ENCODE assay signal across 8 cellular contexts in the genomic region with DNA sequence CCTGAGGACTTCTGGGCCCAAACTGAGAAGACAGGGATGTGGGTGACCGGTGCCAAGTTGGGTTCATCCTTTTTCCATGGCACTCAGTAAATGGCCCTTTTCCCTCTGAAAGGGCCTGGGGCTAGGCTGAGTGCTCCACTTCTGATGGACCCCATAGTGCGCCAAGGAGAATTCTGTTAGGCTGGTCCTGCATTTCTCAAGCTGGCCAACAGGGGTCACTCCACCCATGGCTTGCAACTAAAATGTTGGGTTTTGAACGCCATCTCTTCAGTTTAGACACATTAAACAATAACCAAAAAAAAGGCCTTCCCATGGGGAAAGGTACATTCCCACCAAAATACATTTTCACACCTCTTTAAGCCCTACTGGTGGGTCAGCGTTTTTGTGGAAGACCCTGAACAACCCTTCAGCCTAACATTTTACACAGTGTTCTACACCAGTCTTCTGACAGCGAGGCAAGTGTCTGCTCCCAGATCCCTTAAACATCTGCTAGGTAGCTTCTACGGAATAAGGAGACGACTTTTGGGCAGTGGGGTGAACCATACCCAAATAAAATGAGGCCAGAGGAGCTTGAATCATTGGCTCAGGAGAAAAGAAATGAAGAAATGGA. TPM values are rescaled to one million over a fixed set of nuclear protein-coding genes. Genes with fewer than 3 reads are reported as not detected.
A peak's percentile ranks its signal among the peaks of the same experiment; 100 is the strongest.
DNase-seq lines count a peak whose midpoint lies in the region; ATAC-seq, FAIRE-seq and TF ChIP-seq lines count a peak whose summit lies in the region.

No MANE protein-coding gene starts in this region.

- no peaks in the 10 kb centered on the region for H3K79me2 ChIP-seq in hepatocyte

- no peaks in the 10 kb centered on the region for H3K9me2 ChIP-seq in hepatocyte (replicated peaks; ENCODE audit: insufficient read depth)

- H3K36me3 ChIP-seq in GM06990 (ENCODE audit: control insufficient read depth, insufficient read depth, low read length), result no peaks in the 10 kb centered on the region
- H3K36me3 ChIP-seq in WERI-Rb-1, result peaks cover 32% of the 10 kb centered on the region
- H3K36me3 ChIP-seq in hepatocyte (replicated peaks; ENCODE audit: insufficient read depth, low read depth), result no peaks in the 10 kb centered on the region

- H3K4me1 ChIP-seq in A549, result peaks cover 11% of the 10 kb centered on the region
- H3K4me1 ChIP-seq in hepatocyte (ENCODE audit: insufficient read depth), result peaks cover 20% of the 10 kb centered on the region

- DNase-seq in A549 (ENCODE audit: low read depth in 1 of 2, low spot score in 1 of 2) (peak in 1 of 2 experiments; percentile 23), GM06990 (ENCODE audit: extremely low read depth, insufficient read length) (no peak), WERI-Rb-1 (no peak), hepatocyte (ENCODE audit: low spot score) (no peak), globus pallidus (ENCODE audit: low spot score) (no peak), ureter (ENCODE audit: low spot score) (no peak), A172 (ENCODE audit: low spot score) (no peak)

- H3K27ac ChIP-seq in A549 (no peak overlapping the region), WERI-Rb-1 (no peak overlapping the region), hepatocyte (no peak overlapping the region)

- no peak; a peak in 1 of 6 replicates for ATAC-seq in A549
- ATAC-seq in GM18867 (IDR thresholded peaks at IDR 0.05; ENCODE audit: unreplicated experiment), result no peak

- FAIRE-seq in A549 (lab: Jason Lieb, UNC), result no peak

- H3K4me3 ChIP-seq in A549, result no peak overlapping the region
- no peak overlapping the region for H3K4me3 ChIP-seq in GM06990 (replicated peaks; ENCODE audit: low read depth, low read length)
- no peak overlapping the region for H3K4me3 ChIP-seq in WERI-Rb-1 (ENCODE audit: low read depth, low read length)
- no peak overlapping the region for H3K4me3 ChIP-seq in hepatocyte

- TF ChIP-seq CTCF in A549 (IDR thresholded peaks at IDR 0.05), result peak; percentile 51
- peak; percentile 65 for TF ChIP-seq CTCF in GM06990 (IDR thresholded peaks at IDR 0.05; ENCODE audit: insufficient read depth, low read length, poor library complexity, severe bottlenecking)
- peak; percentile 72 for TF ChIP-seq CTCF in WERI-Rb-1 (IDR thresholded peaks at IDR 0.05; ENCODE audit: low read depth, low read length)
- TF ChIP-seq CTCF in hepatocyte (IDR thresholded peaks at IDR 0.05; ENCODE audit: poor library complexity), result peak; percentile 39

- TF ChIP-seq RAD21 in A549 (conservative IDR thresholded peaks at IDR 0.05 in 1 of 2, IDR thresholded peaks at IDR 0.05 in 1 of 2), result peak in 1 of 2 experiments; percentile 38; a peak in 2 of 5 replicates

- 70% methylated on average over 7 of the region's 7 CpGs for WGBS in A549 (ENCODE audit: missing lambda C conversion rate)
- WGBS in hepatocyte (ENCODE audit: low lambda C conversion rate, missing lambda C conversion rate), result 81% methylated on average over 7 of the region's 7 CpGs

- no peak for TF ChIP-seq EP300 in A549 (IDR thresholded peaks at IDR 0.05)

- no peak for TF ChIP-seq POLR2A in A549 (IDR thresholded peaks at IDR 0.05; ENCODE audit: low read length)

- POLR2A ChIA-PET in A549 (lab: Yijun Ruan, JAX), result no interaction called here

- H4K20me1 ChIP-seq in hepatocyte (ENCODE audit: insufficient read depth, poor library complexity, severe bottlenecking), result no peaks in the 10 kb centered on the region

- H3K4me2 ChIP-seq in A549 (no peak overlapping the region), hepatocyte (no peak overlapping the region)

- H3K27me3 ChIP-seq in GM06990 (replicated peaks; ENCODE audit: control insufficient read depth, insufficient read depth, low read length) (peaks cover 11% of the 10 kb centered on the region), WERI-Rb-1 (ENCODE audit: insufficient read depth, low read depth, severe bottlenecking) (no peaks in the 10 kb centered on the region), hepatocyte (no peaks in the 10 kb centered on the region)

- H3K9me3 ChIP-seq in A549 (no peaks in the 10 kb centered on the region), WERI-Rb-1 (ENCODE audit: severe bottlenecking) (no peaks in the 10 kb centered on the region), hepatocyte (ENCODE audit: low read depth) (no peaks in the 10 kb centered on the region)

- CTCF ChIA-PET in A549 (lab: Yijun Ruan, JAX), result interaction anchor here (1.0 to 4.5 kb wide), 8 partner anchors 9 to 56 kb away, joined by 3 to 31 read pairs (median 8); no protein-coding TSS in a partner anchor

- no peak overlapping the region for H2AFZ ChIP-seq in hepatocyte

TF ChIP-seq in A549, 52 proteins besides CTCF, POLR2A, EP300 and RAD21 (continues in another document):
- TF ChIP-seq PHF8 (IDR thresholded peaks at IDR 0.05; ENCODE audit: borderline replicate concordance, low read depth), result no peak
- no peak for TF ChIP-seq HOXB13 (CRISPR knock-in tag; IDR thresholded peaks at IDR 0.05; ENCODE audit: low read depth)
- TF ChIP-seq, protein P1, sequence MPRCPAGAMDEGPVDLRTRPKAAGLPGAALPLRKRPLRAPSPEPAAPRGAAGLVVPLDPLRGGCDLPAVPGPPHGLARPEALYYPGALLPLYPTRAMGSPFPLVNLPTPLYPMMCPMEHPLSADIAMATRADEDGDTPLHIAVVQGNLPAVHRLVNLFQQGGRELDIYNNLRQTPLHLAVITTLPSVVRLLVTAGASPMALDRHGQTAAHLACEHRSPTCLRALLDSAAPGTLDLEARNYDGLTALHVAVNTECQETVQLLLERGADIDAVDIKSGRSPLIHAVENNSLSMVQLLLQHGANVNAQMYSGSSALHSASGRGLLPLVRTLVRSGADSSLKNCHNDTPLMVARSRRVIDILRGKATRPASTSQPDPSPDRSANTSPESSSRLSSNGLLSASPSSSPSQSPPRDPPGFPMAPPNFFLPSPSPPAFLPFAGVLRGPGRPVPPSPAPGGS (IDR thresholded peaks at IDR 0.05), result no peak
- no peak for TF ChIP-seq EHF (CRISPR knock-in tag; IDR thresholded peaks at IDR 0.05)
- no peak for TF ChIP-seq JUNB (IDR thresholded peaks at IDR 0.05)
- TF ChIP-seq ZSCAN20 (CRISPR knock-in tag; IDR thresholded peaks at IDR 0.05), result no peak
- TF ChIP-seq NR3C1 (IDR thresholded peaks at IDR 0.05), result no peak
- TF ChIP-seq, protein P2, sequence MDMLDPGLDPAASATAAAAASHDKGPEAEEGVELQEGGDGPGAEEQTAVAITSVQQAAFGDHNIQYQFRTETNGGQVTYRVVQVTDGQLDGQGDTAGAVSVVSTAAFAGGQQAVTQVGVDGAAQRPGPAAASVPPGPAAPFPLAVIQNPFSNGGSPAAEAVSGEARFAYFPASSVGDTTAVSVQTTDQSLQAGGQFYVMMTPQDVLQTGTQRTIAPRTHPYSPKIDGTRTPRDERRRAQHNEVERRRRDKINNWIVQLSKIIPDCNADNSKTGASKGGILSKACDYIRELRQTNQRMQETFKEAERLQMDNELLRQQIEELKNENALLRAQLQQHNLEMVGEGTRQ (IDR thresholded peaks at IDR 0.05), result no peak
- TF ChIP-seq, protein P3, sequence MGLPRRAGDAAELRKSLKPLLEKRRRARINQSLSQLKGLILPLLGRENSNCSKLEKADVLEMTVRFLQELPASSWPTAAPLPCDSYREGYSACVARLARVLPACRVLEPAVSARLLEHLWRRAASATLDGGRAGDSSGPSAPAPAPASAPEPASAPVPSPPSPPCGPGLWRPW (IDR thresholded peaks at IDR 0.05), result no peak
- TF ChIP-seq POLR2AphosphoS2 (conservative IDR thresholded peaks at IDR 0.05; ENCODE audit: low read length), result no peak

RNA-seq across cellular contexts. Expression of a gene that starts 27.3 kb away (rescaled TPM):
- polyA plus RNA-seq in A549 (2011; rRNA removed) (not detected in 2 replicates), A549 (2017; fragmentation: RNase III; extraction: RNeasy Plus Mini Kit Qiagen cat#74134 plus additional on column Dnase treatment) (0.04 to 0.09 TPM in 2 of 3 replicates, not detected in the other), hepatocyte (7.0 and 7.5 TPM in 2 replicates)
- 0.04 and 0.11 TPM in 2 replicates for polyA plus RNA-seq in A549 (2012; cell fraction: cytosol; rRNA removed)
- 0.06 and 0.11 TPM in 2 replicates for polyA plus RNA-seq in A549 (2012; cell fraction: nucleus; rRNA removed)
- polyA minus RNA-seq in A549 (2011; rRNA and poly(A)+ RNA removed), result not detected in 2 replicates
- total RNA-seq in hepatocyte (2.1 and 4.7 TPM in 2 replicates), ureter (9.4 TPM)
- total RNA-seq in A172 (2014; rRNA removed; shearing (Covaris generic)), result 0.69 TPM in 1 of 2 replicates, not detected in the other

RNA-seq across cellular contexts. Expression of a gene that starts 39.5 kb away (rescaled TPM):
- polyA plus RNA-seq in A549 (2011; rRNA removed), result 0.28 and 0.32 TPM in 2 replicates
- 1.4 TPM in 2 replicates for polyA plus RNA-seq in A549 (2012; cell fraction: cytosol; rRNA removed)
- 1.3 and 1.4 TPM in 2 replicates for polyA plus RNA-seq in A549 (2012; cell fraction: nucleus; rRNA removed)
- polyA plus RNA-seq in A549 (2017; fragmentation: RNase III; extraction: RNeasy Plus Mini Kit Qiagen cat#74134 plus additional on column Dnase treatment), result 1.3 to 1.9 TPM (median 1.7 TPM) in 3 replicates
- polyA minus RNA-seq in A549 (2011; rRNA and poly(A)+ RNA removed), result 0.39 TPM in 1 of 2 replicates, not detected in the other
- 1.5 and 1.6 TPM in 2 replicates for total RNA-seq in hepatocyte
- polyA plus RNA-seq in hepatocyte, result 5.3 and 9.4 TPM in 2 replicates
- 0.36 TPM for total RNA-seq in ureter
- 0.43 and 1.1 TPM in 2 replicates for total RNA-seq in A172 (2014; rRNA removed; shearing (Covaris generic))

RNA-seq across cellular contexts. Expression of a gene that starts 49.7 kb away (rescaled TPM):
- 40.8 and 46.5 TPM in 2 replicates for polyA plus RNA-seq in A549 (2011; rRNA removed)
- 70.5 and 84.6 TPM in 2 replicates for polyA plus RNA-seq in A549 (2012; cell fraction: cytosol; rRNA removed)
- polyA plus RNA-seq in A549 (2012; cell fraction: nucleus; rRNA removed), result 66.5 and 75.1 TPM in 2 replicates
- 36.7 to 41.7 TPM (median 39.8 TPM) in 3 replicates for polyA plus RNA-seq in A549 (2017; fragmentation: RNase III; extraction: RNeasy Plus Mini Kit Qiagen cat#74134 plus additional on column Dnase treatment)
- polyA minus RNA-seq in A549 (2011; rRNA and poly(A)+ RNA removed), result 21.7 and 30.8 TPM in 2 replicates
- total RNA-seq in hepatocyte, result 30.0 and 31.5 TPM in 2 replicates
- 31.8 and 35.7 TPM in 2 replicates for polyA plus RNA-seq in hepatocyte
- 26.0 TPM for total RNA-seq in ureter
- 20.1 and 26.2 TPM in 2 replicates for total RNA-seq in A172 (2014; rRNA removed; shearing (Covaris generic))

RNA-seq across cellular contexts. Expression of a gene that starts 58.1 kb away (rescaled TPM):
- 64.8 and 74.3 TPM in 2 replicates for polyA plus RNA-seq in A549 (2011; rRNA removed)
- polyA plus RNA-seq in A549 (2012; cell fraction: cytosol; rRNA removed), result 156 and 165 TPM in 2 replicates
- 97.1 and 103 TPM in 2 replicates for polyA plus RNA-seq in A549 (2012; cell fraction: nucleus; rRNA removed)
- 92.9 to 97.4 TPM (median 96.3 TPM) in 3 replicates for polyA plus RNA-seq in A549 (2017; fragmentation: RNase III; extraction: RNeasy Plus Mini Kit Qiagen cat#74134 plus additional on column Dnase treatment)
- 50.5 and 54.1 TPM in 2 replicates for polyA minus RNA-seq in A549 (2011; rRNA and poly(A)+ RNA removed)
- 60.3 and 75.0 TPM in 2 replicates for total RNA-seq in hepatocyte
- 83.1 and 114 TPM in 2 replicates for polyA plus RNA-seq in hepatocyte
- 86.8 TPM for total RNA-seq in ureter
- 98.4 and 138 TPM in 2 replicates for total RNA-seq in A172 (2014; rRNA removed; shearing (Covaris generic))
